Comparison of ENCODE assay signal across 9 cellular contexts in genomic region chr13:19601749-19602725, GRCh38. TPM values are rescaled to one million over a fixed set of nuclear protein-coding genes. Genes with fewer than 3 reads are reported as not detected.
DNase-seq lines count a peak whose midpoint lies in the region; ATAC-seq, FAIRE-seq and TF ChIP-seq lines count a peak whose summit lies in the region.
"Had no signal": no experiment of that assay in that cellular context is flagged by ENCODE, and none has a peak within 500 bp of the region (broad histone marks: within the 10 kb centered on the region; RNA-seq: fewer than 3 reads in every experiment).

No MANE protein-coding gene starts in this region.

- H3K4me2 ChIP-seq in SK-N-SH, result peak overlapping the region; percentile 83

- peak overlapping the region; percentile 95 for H2AFZ ChIP-seq in SK-N-SH (ENCODE audit: low read depth)

- TF ChIP-seq POLR2A in GM10847 (IDR thresholded peaks at IDR 0.05; ENCODE audit: extremely low read depth, insufficient read length), result peak; percentile 43

- H3F3A ChIP-seq in SK-N-SH (replicated peaks; ENCODE audit: insufficient read depth), result no peaks in the 10 kb centered on the region

- H3K4me1 ChIP-seq in SK-N-SH (ENCODE audit: control insufficient read depth in 1 of 2, insufficient read depth in 2 of 2, low read depth in 1 of 2, low read length in 1 of 2), result no peaks in the 10 kb centered on the region; a peak in 1 of 4 replicates

- FAIRE-seq in bronchial epithelial cell (lab: Jason Lieb, UNC), result no peak

- WGBS in SK-N-SH (ENCODE audit: low lambda C conversion rate), result 0% methylated on average over 1 of the region's 108 CpGs

- H3K27me3 ChIP-seq in SK-N-SH (ENCODE audit: insufficient read depth) (no peaks in the 10 kb centered on the region), bronchial epithelial cell (ENCODE audit: control insufficient read depth, insufficient read depth, low read length) (no peaks in the 10 kb centered on the region)

- peak overlapping the region; percentile 11 to 45; a peak in 2 of 4 replicates for H3K27ac ChIP-seq in SK-N-SH (ENCODE audit: low read depth in 2 of 2, low read length in 1 of 2)
- H3K27ac ChIP-seq: neutrophil had no signal

- CTCF ChIA-PET in SK-N-SH (lab: Yijun Ruan, JAX), result interaction anchor here (0.7 to 1.6 kb wide), 7 partner anchors 12 to 250 kb away, joined by 3 to 6 read pairs (median 3); partner anchors contain the start of gene PSPC1

- TF ChIP-seq CTCF in SK-N-SH (IDR thresholded peaks at IDR 0.05), result peak; percentile 29; the same call in 1 of the 2 replicates
- peak; percentile 12 for TF ChIP-seq CTCF in bronchial epithelial cell (IDR thresholded peaks at IDR 0.05; ENCODE audit: insufficient read depth, low read length, severe bottlenecking)

- H3K9me3 ChIP-seq in SK-N-SH, result no peaks in the 10 kb centered on the region
- H3K9me3 ChIP-seq: neutrophil had no signal

- H3K36me3 ChIP-seq in SK-N-SH (replicated peaks in 1 of 2; ENCODE audit: control insufficient read depth in 1 of 2, insufficient read depth in 2 of 2, low read length in 1 of 2) (no peaks in the 10 kb centered on the region), bronchial epithelial cell (ENCODE audit: control insufficient read depth, insufficient read depth, low read length) (no peaks in the 10 kb centered on the region)
- H3K36me3 ChIP-seq: neutrophil had no signal

- TF ChIP-seq RAD21 in SK-N-SH (IDR thresholded peaks at IDR 0.05; ENCODE audit: low read length), result no peak; the same call in 1 of the 2 replicates

- H3K79me2 ChIP-seq in SK-N-SH (ENCODE audit: insufficient read depth), result peaks cover 4% of the 10 kb centered on the region; the same call in 1 of the 2 replicates

- H3K9ac ChIP-seq in SK-N-SH, result peak overlapping the region; percentile 67

- ATAC-seq in GM21367 (IDR thresholded peaks at IDR 0.05; ENCODE audit: unreplicated experiment), result peak; percentile 83
- ATAC-seq in left lobe of liver, result peak; percentile 82

- no peaks in the 10 kb centered on the region for H4K20me1 ChIP-seq in SK-N-SH (ENCODE audit: insufficient read depth)

- POLR2A ChIA-PET in SK-N-SH (lab: Yijun Ruan, JAX), result interaction anchor here (0.8 to 1.0 kb wide), 4 partner anchors 31 to 262 kb away, joined by 3 to 6 read pairs (median 4); partner anchors contain the start of gene ZMYM5

- peak overlapping the region; percentile 62 to 70 for H3K4me3 ChIP-seq in SK-N-SH (ENCODE audit: low read depth in 2 of 2, low read length in 1 of 2)
- H3K4me3 ChIP-seq in bronchial epithelial cell (ENCODE audit: low read depth, low read length), result peak overlapping the region; percentile 51

- no peaks in the 10 kb centered on the region for H3K9me2 ChIP-seq in SK-N-SH

- DNase-seq in HK-2 (ENCODE audit: unreplicated experiment) (peak; percentile 65), SK-N-SH (peak; percentile 91), bronchial epithelial cell (ENCODE audit: low read depth) (no peak), left lobe of liver (ENCODE audit: low spot score) (no peak)
- DNase-seq in stimulated activated CD8-positive, alpha-beta memory T cell treated with anti-CD3 and anti-CD28 coated beads, Interleukin-7, amount 100 ng/mL, for 48 hours (ENCODE audit: extremely low read depth in 1 of 2, low read depth in 1 of 2), result peak; percentile 28 to 46
- no peak for DNase-seq in stimulated activated naive CD4-positive, alpha-beta T cell treated with Interleukin-2 at 50 U/mL for 16 hours (lab: John Stamatoyannopoulos, UW)

- TF ChIP-seq EP300 in SK-N-SH (IDR thresholded peaks at IDR 0.05; ENCODE audit: borderline replicate concordance in 1 of 2, low read depth in 1 of 2, low read length in 1 of 2), result no peak

TF ChIP-seq in SK-N-SH, 30 proteins besides CTCF, POLR2A, EP300 and RAD21 (continues in another document):
- TF ChIP-seq, protein P1, sequence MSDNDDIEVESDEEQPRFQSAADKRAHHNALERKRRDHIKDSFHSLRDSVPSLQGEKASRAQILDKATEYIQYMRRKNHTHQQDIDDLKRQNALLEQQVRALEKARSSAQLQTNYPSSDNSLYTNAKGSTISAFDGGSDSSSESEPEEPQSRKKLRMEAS (IDR thresholded peaks at IDR 0.05; ENCODE audit: low read depth), result peak; percentile 40
- TF ChIP-seq NRF1 (IDR thresholded peaks at IDR 0.05; ENCODE audit: low read depth, low read length) (no peak), RXRA (IDR thresholded peaks at IDR 0.05; ENCODE audit: borderline replicate concordance, low read depth) (no peak), GABPA (IDR thresholded peaks at IDR 0.05; ENCODE audit: low read depth) (peak; percentile 63), FOSL2 (IDR thresholded peaks at IDR 0.05; ENCODE audit: borderline replicate concordance, low read depth) (no peak), RCOR1 (IDR thresholded peaks at IDR 0.05; ENCODE audit: low read length) (no peak), SMC3 (IDR thresholded peaks at IDR 0.05; ENCODE audit: low read depth, low read length) (no peak), POLR2AphosphoS5 (IDR thresholded peaks at IDR 0.05; ENCODE audit: low read depth, low read length) (peak; percentile 43; the same call in 1 of the 2 replicates), TCF12 (IDR thresholded peaks at IDR 0.05) (no peak; the same call in 1 of the 2 replicates), MEF2A (IDR thresholded peaks at IDR 0.05; ENCODE audit: borderline replicate concordance, low read depth) (no peak), FOXM1 (IDR thresholded peaks at IDR 0.05; ENCODE audit: low read depth) (no peak), GATA2 (CRISPR knock-in tag; IDR thresholded peaks at IDR 0.05) (no peak), ELF1 (IDR thresholded peaks at IDR 0.05) (0 out of 2 replicates have a peak, but pooled peaks have one; percentile 42), TAF1 (IDR thresholded peaks at IDR 0.05; ENCODE audit: borderline replicate concordance, low read depth, low read length) (no peak), USF2 (IDR thresholded peaks at IDR 0.05; ENCODE audit: borderline replicate concordance, low read depth, low read length) (no peak), REST (IDR thresholded peaks at IDR 0.05; ENCODE audit: low read depth, low read length) (no peak)
- TF ChIP-seq, protein P2, sequence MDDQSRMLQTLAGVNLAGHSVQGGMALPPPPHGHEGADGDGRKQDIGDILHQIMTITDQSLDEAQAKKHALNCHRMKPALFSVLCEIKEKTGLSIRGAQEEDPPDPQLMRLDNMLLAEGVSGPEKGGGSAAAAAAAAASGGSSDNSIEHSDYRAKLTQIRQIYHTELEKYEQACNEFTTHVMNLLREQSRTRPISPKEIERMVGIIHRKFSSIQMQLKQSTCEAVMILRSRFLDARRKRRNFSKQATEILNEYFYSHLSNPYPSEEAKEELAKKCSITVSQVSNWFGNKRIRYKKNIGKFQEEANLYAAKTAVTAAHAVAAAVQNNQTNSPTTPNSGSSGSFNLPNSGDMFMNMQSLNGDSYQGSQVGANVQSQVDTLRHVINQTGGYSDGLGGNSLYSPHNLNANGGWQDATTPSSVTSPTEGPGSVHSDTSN (IDR thresholded peaks at IDR 0.05), result no peak
- TF ChIP-seq, protein P3, sequence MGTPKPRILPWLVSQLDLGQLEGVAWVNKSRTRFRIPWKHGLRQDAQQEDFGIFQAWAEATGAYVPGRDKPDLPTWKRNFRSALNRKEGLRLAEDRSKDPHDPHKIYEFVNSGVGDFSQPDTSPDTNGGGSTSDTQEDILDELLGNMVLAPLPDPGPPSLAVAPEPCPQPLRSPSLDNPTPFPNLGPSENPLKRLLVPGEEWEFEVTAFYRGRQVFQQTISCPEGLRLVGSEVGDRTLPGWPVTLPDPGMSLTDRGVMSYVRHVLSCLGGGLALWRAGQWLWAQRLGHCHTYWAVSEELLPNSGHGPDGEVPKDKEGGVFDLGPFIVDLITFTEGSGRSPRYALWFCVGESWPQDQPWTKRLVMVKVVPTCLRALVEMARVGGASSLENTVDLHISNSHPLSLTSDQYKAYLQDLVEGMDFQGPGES (IDR thresholded peaks at IDR 0.05; ENCODE audit: low read depth, low read length), result no peak

RNA-seq across cellular contexts. Expression of gene MPHOSPH8, which starts 31.4 kb away (rescaled TPM):
- polyA plus RNA-seq in SK-N-SH (2012; rRNA removed), result 11.1 and 13.0 TPM in 2 replicates
- polyA plus RNA-seq in SK-N-SH (2012; cell fraction: cytosol; rRNA removed), result 11.1 and 14.2 TPM in 2 replicates
- polyA plus RNA-seq in SK-N-SH (2012; cell fraction: nucleus; rRNA removed), result 12.2 and 25.5 TPM in 2 replicates
- total RNA-seq in bronchial epithelial cell, result 9.7 and 18.7 TPM in 2 replicates
- 9.9 TPM for total RNA-seq in left lobe of liver

RNA-seq across cellular contexts. Expression of gene TPTE2, which starts 40.7 kb away (rescaled TPM):
- polyA plus RNA-seq in SK-N-SH (2012; rRNA removed), result not detected in 2 replicates
- polyA plus RNA-seq in SK-N-SH (2012; cell fraction: cytosol; rRNA removed), result 0.03 TPM in 1 of 2 replicates, not detected in the other
- polyA plus RNA-seq in SK-N-SH (2012; cell fraction: nucleus; rRNA removed), result 0.11 TPM in 1 of 2 replicates, not detected in the other
- total RNA-seq in bronchial epithelial cell (not detected in 2 replicates), left lobe of liver (not detected)

Comparison
In these comparisons a context has a peak if more than half of its experiments do, and no peak if none do; other contexts are left out.
1. DNase-seq: peak in HK-2 (single experiment), SK-N-SH (single experiment) and stimulated activated CD8-positive, alpha-beta memory T cell treated with anti-CD3 and anti-CD28 coated beads, Interleukin-7, amount 100 ng/mL, for 48 hours (2 of 2); none in bronchial epithelial cell (single experiment), left lobe of liver (single experiment) and stimulated activated naive CD4-positive, alpha-beta T cell treated with Interleukin-2 at 50 U/mL for 16 hours (single experiment).